Comparison of ENCODE assay signal across 2 cellular contexts in the genomic region with DNA sequence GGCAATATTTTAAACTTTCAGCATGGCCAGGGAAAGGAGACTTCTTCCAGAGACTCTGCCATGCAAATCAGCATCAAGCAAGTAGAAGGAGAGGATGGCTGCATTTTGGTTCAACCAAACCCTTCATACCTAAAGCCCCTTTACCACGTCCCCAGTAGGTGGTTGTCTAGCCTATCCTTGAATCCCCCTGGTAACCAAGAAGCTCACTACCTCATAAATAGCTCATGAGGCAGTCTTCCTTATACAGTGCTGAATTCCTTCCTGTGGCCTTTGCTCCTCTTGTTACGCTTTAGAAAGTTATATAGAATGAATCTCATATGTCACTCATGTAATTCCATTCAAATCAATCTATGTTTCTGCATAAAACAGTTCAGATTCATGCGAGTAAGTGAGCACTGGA.
TF ChIP-seq lines count a peak whose summit lies in the region.

No MANE protein-coding gene starts in this region.

TF ChIP-seq in GM23338, 12 proteins besides CTCF, POLR2A, EP300 and RAD21:
- TF ChIP-seq ZNF114 (CRISPR knock-in tag; IDR thresholded peaks at IDR 0.05) (no peak), STAT1 (IDR thresholded peaks at IDR 0.05; ENCODE audit: unreplicated experiment) (no peak), EZH2phosphoT487 (IDR thresholded peaks at IDR 0.05; ENCODE audit: unreplicated experiment) (no peak), EZH2 (IDR thresholded peaks at IDR 0.05; ENCODE audit: low read depth, unreplicated experiment) (no peak), NANOG (IDR thresholded peaks at IDR 0.05; ENCODE audit: borderline replicate concordance) (no peak), POLR2AphosphoS5 (IDR thresholded peaks at IDR 0.05; ENCODE audit: low read depth) (no peak), JUNB (IDR thresholded peaks at IDR 0.05; ENCODE audit: unreplicated experiment) (no peak)
- TF ChIP-seq, protein P1, sequence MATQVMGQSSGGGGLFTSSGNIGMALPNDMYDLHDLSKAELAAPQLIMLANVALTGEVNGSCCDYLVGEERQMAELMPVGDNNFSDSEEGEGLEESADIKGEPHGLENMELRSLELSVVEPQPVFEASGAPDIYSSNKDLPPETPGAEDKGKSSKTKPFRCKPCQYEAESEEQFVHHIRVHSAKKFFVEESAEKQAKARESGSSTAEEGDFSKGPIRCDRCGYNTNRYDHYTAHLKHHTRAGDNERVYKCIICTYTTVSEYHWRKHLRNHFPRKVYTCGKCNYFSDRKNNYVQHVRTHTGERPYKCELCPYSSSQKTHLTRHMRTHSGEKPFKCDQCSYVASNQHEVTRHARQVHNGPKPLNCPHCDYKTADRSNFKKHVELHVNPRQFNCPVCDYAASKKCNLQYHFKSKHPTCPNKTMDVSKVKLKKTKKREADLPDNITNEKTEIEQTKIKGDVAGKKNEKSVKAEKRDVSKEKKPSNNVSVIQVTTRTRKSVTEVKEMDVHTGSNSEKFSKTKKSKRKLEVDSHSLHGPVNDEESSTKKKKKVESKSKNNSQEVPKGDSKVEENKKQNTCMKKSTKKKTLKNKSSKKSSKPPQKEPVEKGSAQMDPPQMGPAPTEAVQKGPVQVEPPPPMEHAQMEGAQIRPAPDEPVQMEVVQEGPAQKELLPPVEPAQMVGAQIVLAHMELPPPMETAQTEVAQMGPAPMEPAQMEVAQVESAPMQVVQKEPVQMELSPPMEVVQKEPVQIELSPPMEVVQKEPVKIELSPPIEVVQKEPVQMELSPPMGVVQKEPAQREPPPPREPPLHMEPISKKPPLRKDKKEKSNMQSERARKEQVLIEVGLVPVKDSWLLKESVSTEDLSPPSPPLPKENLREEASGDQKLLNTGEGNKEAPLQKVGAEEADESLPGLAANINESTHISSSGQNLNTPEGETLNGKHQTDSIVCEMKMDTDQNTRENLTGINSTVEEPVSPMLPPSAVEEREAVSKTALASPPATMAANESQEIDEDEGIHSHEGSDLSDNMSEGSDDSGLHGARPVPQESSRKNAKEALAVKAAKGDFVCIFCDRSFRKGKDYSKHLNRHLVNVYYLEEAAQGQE (IDR thresholded peaks at IDR 0.05; ENCODE audit: unreplicated experiment) = no peak
- TF ChIP-seq, protein P2, sequence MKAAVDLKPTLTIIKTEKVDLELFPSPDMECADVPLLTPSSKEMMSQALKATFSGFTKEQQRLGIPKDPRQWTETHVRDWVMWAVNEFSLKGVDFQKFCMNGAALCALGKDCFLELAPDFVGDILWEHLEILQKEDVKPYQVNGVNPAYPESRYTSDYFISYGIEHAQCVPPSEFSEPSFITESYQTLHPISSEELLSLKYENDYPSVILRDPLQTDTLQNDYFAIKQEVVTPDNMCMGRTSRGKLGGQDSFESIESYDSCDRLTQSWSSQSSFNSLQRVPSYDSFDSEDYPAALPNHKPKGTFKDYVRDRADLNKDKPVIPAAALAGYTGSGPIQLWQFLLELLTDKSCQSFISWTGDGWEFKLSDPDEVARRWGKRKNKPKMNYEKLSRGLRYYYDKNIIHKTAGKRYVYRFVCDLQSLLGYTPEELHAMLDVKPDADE (IDR thresholded peaks at IDR 0.05) = no peak
TF ChIP-seq in GM23338: peak in this region for 0.

TF ChIP-seq in H1, 55 proteins besides CTCF, POLR2A, EP300 and RAD21:
- TF ChIP-seq GABPA (IDR thresholded peaks at IDR 0.05; ENCODE audit: borderline replicate concordance, insufficient read depth, low read length) (no peak), RBBP5 (IDR thresholded peaks at IDR 0.05; ENCODE audit: borderline replicate concordance, low read depth, low read length) (no peak), BRCA1 (IDR thresholded peaks at IDR 0.05; ENCODE audit: low read depth, low read length) (no peak), CEBPB (IDR thresholded peaks at IDR 0.05; ENCODE audit: low read depth, low read length) (no peak), SP2 (IDR thresholded peaks at IDR 0.05; ENCODE audit: low read length) (no peak), TCF12 (IDR thresholded peaks at IDR 0.05; ENCODE audit: low read depth, low read length) (no peak), SIX5 (IDR thresholded peaks at IDR 0.05; ENCODE audit: low read depth, low read length) (no peak), CTBP2 (IDR thresholded peaks at IDR 0.05; ENCODE audit: borderline replicate concordance, insufficient read depth, insufficient read length, low read length) (no peak), CBX5 (IDR thresholded peaks at IDR 0.05; ENCODE audit: low read depth, low read length) (no peak), ASH2L (IDR thresholded peaks at IDR 0.05; ENCODE audit: low read length) (no peak), FOSL1 (IDR thresholded peaks at IDR 0.05; ENCODE audit: insufficient read depth, low read depth, low read length) (no peak), EGR1 (IDR thresholded peaks at IDR 0.05; ENCODE audit: borderline replicate concordance, low read depth, low read length) (no peak), RXRA (IDR thresholded peaks at IDR 0.05; ENCODE audit: insufficient read depth, low read depth, low read length) (no peak), TBP (IDR thresholded peaks at IDR 0.05; ENCODE audit: low read depth, low read length) (no peak)
- TF ChIP-seq, protein P3, sequence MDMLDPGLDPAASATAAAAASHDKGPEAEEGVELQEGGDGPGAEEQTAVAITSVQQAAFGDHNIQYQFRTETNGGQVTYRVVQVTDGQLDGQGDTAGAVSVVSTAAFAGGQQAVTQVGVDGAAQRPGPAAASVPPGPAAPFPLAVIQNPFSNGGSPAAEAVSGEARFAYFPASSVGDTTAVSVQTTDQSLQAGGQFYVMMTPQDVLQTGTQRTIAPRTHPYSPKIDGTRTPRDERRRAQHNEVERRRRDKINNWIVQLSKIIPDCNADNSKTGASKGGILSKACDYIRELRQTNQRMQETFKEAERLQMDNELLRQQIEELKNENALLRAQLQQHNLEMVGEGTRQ (IDR thresholded peaks at IDR 0.05; ENCODE audit: low read length) = no peak
- TF ChIP-seq, protein P4, sequence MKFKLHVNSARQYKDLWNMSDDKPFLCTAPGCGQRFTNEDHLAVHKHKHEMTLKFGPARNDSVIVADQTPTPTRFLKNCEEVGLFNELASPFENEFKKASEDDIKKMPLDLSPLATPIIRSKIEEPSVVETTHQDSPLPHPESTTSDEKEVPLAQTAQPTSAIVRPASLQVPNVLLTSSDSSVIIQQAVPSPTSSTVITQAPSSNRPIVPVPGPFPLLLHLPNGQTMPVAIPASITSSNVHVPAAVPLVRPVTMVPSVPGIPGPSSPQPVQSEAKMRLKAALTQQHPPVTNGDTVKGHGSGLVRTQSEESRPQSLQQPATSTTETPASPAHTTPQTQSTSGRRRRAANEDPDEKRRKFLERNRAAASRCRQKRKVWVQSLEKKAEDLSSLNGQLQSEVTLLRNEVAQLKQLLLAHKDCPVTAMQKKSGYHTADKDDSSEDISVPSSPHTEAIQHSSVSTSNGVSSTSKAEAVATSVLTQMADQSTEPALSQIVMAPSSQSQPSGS (IDR thresholded peaks at IDR 0.05; ENCODE audit: low read length) = no peak
TF ChIP-seq in H1: peak in this region for 0.
